ENCODE assay signal across 10 cellular contexts in genomic region chr17:48577330-48577945, GRCh38. TPM values are rescaled to one million over a fixed set of nuclear protein-coding genes. Genes with fewer than 3 reads are reported as not detected.
A peak's percentile ranks its signal among the peaks of the same experiment; 100 is the strongest.
DNase-seq lines count a peak whose midpoint lies in the region; ATAC-seq and TF ChIP-seq lines count a peak whose summit lies in the region.
"Had no signal": no experiment of that assay in that cellular context is flagged by ENCODE, and none has a peak within 500 bp of the region (broad histone marks: within the 10 kb centered on the region; RNA-seq: fewer than 3 reads in every experiment).

No MANE protein-coding gene starts in this region.

- H3K4me1 ChIP-seq in iPS-15b (ENCODE audit: control insufficient read depth, insufficient read depth, low read length) (no peaks in the 10 kb centered on the region), thoracic aorta (ENCODE audit: control insufficient read depth in 1 of 2, low read depth in 2 of 2) (peaks cover 21 to 57% of the 10 kb centered on the region in 2 donors)

- peak; percentile 21 for ATAC-seq in activated CD8-positive, alpha-beta memory T cell treated with anti-CD3 and anti-CD28 coated beads, Interleukin-2, amount 10 ng/mL, durations not matched to agents 7 days and 5 days
- ATAC-seq in thoracic aorta (ENCODE audit: insufficient number of reproducible peaks, low FRiP score, low read depth) (peak; percentile 21), SK-N-SH treated with all-trans-retinoic acid at 6 μM for 48 hours (no peak)

- DNase-seq in activated CD8-positive, alpha-beta memory T cell treated with anti-CD3 and anti-CD28 coated beads, Interleukin-2, amount 10 ng/mL, durations not matched to agents 7 days and 5 days = peak; percentile 49
- no peak for DNase-seq in activated CD8-positive, alpha-beta memory T cell treated with anti-CD3 and anti-CD28 coated beads, Interleukin-2, amount 50 U/mL, for 4 hours
- DNase-seq in WERI-Rb-1 (no peak), thoracic aorta (ENCODE audit: low spot score) (no peak), amniotic stem cell (lab: John Stamatoyannopoulos, UW) (no peak)
- DNase-seq in activated effector memory CD4-positive, alpha-beta T cell treated with Interleukin-2 at 50 U/mL for 16 hours = no peak

- no peak overlapping the region for H3K9ac ChIP-seq in iPS-15b (ENCODE audit: low read depth, low read length)
- H3K9ac ChIP-seq: BLaER1 treated with 17β-estradiol and CSF1 and Interleukin-3, amounts not matched to agents 10 nM and 100 nM had no signal

- H3K27ac ChIP-seq in WERI-Rb-1 = no peak overlapping the region
- H3K27ac ChIP-seq in thoracic aorta = peak overlapping the region; percentile 89 to 97
- H3K27ac ChIP-seq: BLaER1 treated with 17β-estradiol and CSF1 and Interleukin-3, amounts not matched to agents 10 nM and 100 nM had no signal

- CTCF ChIA-PET in activated CD8-positive, alpha-beta memory T cell treated with anti-CD3 and anti-CD28 coated beads, Interleukin-2, amount 10 ng/mL, durations not matched to agents 7 days and 5 days (lab: Charles Lee) = interaction anchor here (0.9 kb wide), 1 partner anchor 226 kb away, joined by 3 read pairs; no protein-coding TSS in a partner anchor

- H3K27me3 ChIP-seq in WERI-Rb-1 (ENCODE audit: insufficient read depth, low read depth, severe bottlenecking) (peaks cover 93% of the 10 kb centered on the region), iPS-15b (ENCODE audit: control insufficient read depth, insufficient read depth, low read length) (peaks cover 96% of the 10 kb centered on the region), thoracic aorta (replicated peaks; ENCODE audit: insufficient read depth) (no peaks in the 10 kb centered on the region)

- TF ChIP-seq CTCF in WERI-Rb-1 (IDR thresholded peaks at IDR 0.05; ENCODE audit: low read depth, low read length) = no peak
- no peak for TF ChIP-seq CTCF in thoracic aorta (IDR thresholded peaks at IDR 0.05)

- peak overlapping the region; percentile 93 for H3K4me3 Mint-ChIP-seq in activated CD8-positive, alpha-beta memory T cell treated with anti-CD3 and anti-CD28 coated beads, Interleukin-2, amount 10 ng/mL, durations not matched to agents 7 days and 5 days

- H3K4me3 ChIP-seq in WERI-Rb-1 (ENCODE audit: low read depth, low read length) (peak overlapping the region; percentile 8), iPS-15b (ENCODE audit: low read depth, low read length) (peak overlapping the region; percentile 23), thoracic aorta (peak overlapping the region; percentile 72)
- H3K4me3 ChIP-seq: BLaER1 treated with 17β-estradiol and CSF1 and Interleukin-3, amounts not matched to agents 10 nM and 100 nM had no signal

- peaks cover 44% of the 10 kb centered on the region for H3K4me1 Mint-ChIP-seq in activated CD8-positive, alpha-beta memory T cell treated with anti-CD3 and anti-CD28 coated beads, Interleukin-2, amount 10 ng/mL, durations not matched to agents 7 days and 5 days

- H3K9me3 ChIP-seq in WERI-Rb-1 (ENCODE audit: severe bottlenecking) = peaks cover 14% of the 10 kb centered on the region
- no peaks in the 10 kb centered on the region for H3K9me3 ChIP-seq in iPS-15b (ENCODE audit: control insufficient read depth, insufficient read depth, low read length)
- no peaks in the 10 kb centered on the region for H3K9me3 ChIP-seq in thoracic aorta

- H3K36me3 Mint-ChIP-seq in activated CD8-positive, alpha-beta memory T cell treated with anti-CD3 and anti-CD28 coated beads, Interleukin-2, amount 10 ng/mL, durations not matched to agents 7 days and 5 days = peaks cover 9% of the 10 kb centered on the region

- no peaks in the 10 kb centered on the region for H3K9me3 Mint-ChIP-seq in activated CD8-positive, alpha-beta memory T cell treated with anti-CD3 and anti-CD28 coated beads, Interleukin-2, amount 10 ng/mL, durations not matched to agents 7 days and 5 days (ENCODE audit: low read depth)

- H3K27me3 Mint-ChIP-seq in activated CD8-positive, alpha-beta memory T cell treated with anti-CD3 and anti-CD28 coated beads, Interleukin-2, amount 10 ng/mL, durations not matched to agents 7 days and 5 days = peaks cover 32% of the 10 kb centered on the region

- peak overlapping the region; percentile 75 for H3K27ac Mint-ChIP-seq in activated CD8-positive, alpha-beta memory T cell treated with anti-CD3 and anti-CD28 coated beads, Interleukin-2, amount 10 ng/mL, durations not matched to agents 7 days and 5 days

- no peaks in the 10 kb centered on the region for H3K36me3 ChIP-seq in WERI-Rb-1
- no peaks in the 10 kb centered on the region for H3K36me3 ChIP-seq in iPS-15b (ENCODE audit: control insufficient read depth, insufficient read depth, low read length)
- H3K36me3 ChIP-seq in thoracic aorta = no peaks in the 10 kb centered on the region
- H3K36me3 ChIP-seq: BLaER1 treated with 17β-estradiol and CSF1 and Interleukin-3, amounts not matched to agents 10 nM and 100 nM had no signal

TF ChIP-seq in SK-N-SH treated with all-trans-retinoic acid at 6 μM for 48 hours, 23 proteins besides CTCF, POLR2A, EP300 and RAD21 (continues in another document):
- no peak for TF ChIP-seq TOX (CRISPR knock-in tag; IDR thresholded peaks at IDR 0.05; ENCODE audit: borderline replicate concordance)
- TF ChIP-seq PPARA (CRISPR knock-in tag; IDR thresholded peaks at IDR 0.05; ENCODE audit: borderline replicate concordance) = no peak
- TF ChIP-seq OSR1 (CRISPR knock-in tag; IDR thresholded peaks at IDR 0.05) = no peak
- TF ChIP-seq CSDC2 (CRISPR knock-in tag; IDR thresholded peaks at IDR 0.05) = no peak
- TF ChIP-seq ZFP30 (CRISPR knock-in tag; IDR thresholded peaks at IDR 0.05) = no peak
- TF ChIP-seq ISL1 (CRISPR knock-in tag; IDR thresholded peaks at IDR 0.05) = no peak
- no peak for TF ChIP-seq ZFP3 (CRISPR knock-in tag; IDR thresholded peaks at IDR 0.05)
- TF ChIP-seq ZC3H10 (CRISPR knock-in tag; IDR thresholded peaks at IDR 0.05) = no peak
- no peak for TF ChIP-seq TSHZ2 (CRISPR knock-in tag; IDR thresholded peaks at IDR 0.05)
- TF ChIP-seq GLIS3 (CRISPR knock-in tag; IDR thresholded peaks at IDR 0.05) = no peak
- TF ChIP-seq ESRRG (CRISPR knock-in tag; IDR thresholded peaks at IDR 0.05) = no peak
- no peak for TF ChIP-seq CREB5 (CRISPR knock-in tag; IDR thresholded peaks at IDR 0.05; ENCODE audit: low read depth)

RNA-seq across cellular contexts. Expression of gene HOXB4, which starts 0.7 kb away (rescaled TPM):
- total RNA-seq in activated CD8-positive, alpha-beta memory T cell treated with anti-CD3 and anti-CD28 coated beads, Interleukin-2, amount 10 ng/mL, durations not matched to agents 7 days and 5 days = 1 to 10 TPM; 7.8 TPM
- 10 to 100 TPM in 1 of 2 donors, 1 to 10 TPM in 1; 6.2 to 11.5 TPM for total RNA-seq in thoracic aorta

RNA-seq across cellular contexts. Expression of gene HOXB3, which starts 12.6 kb away (rescaled TPM):
- 10 to 100 TPM; 11.9 to 12.9 TPM for total RNA-seq in activated CD8-positive, alpha-beta memory T cell treated with anti-CD3 and anti-CD28 coated beads, Interleukin-2, amount 10 ng/mL, durations not matched to agents 7 days and 5 days
- total RNA-seq in thoracic aorta = 10 to 100 TPM; 26.8 to 33.3 TPM

RNA-seq across cellular contexts. Expression of gene HOXB5, which starts 16.1 kb away (rescaled TPM):
- total RNA-seq in activated CD8-positive, alpha-beta memory T cell treated with anti-CD3 and anti-CD28 coated beads, Interleukin-2, amount 10 ng/mL, durations not matched to agents 7 days and 5 days = under 1 TPM in 1 of 2 experiments, not detected in 1; 0.16 TPM
- total RNA-seq in thoracic aorta = 1 to 10 TPM in 1 of 2 donors, under 1 TPM in 1; 0.56 to 3.8 TPM

RNA-seq across cellular contexts. Expression of gene HOXB6, which starts 27.3 kb away (rescaled TPM):
- 1 to 10 TPM in 1 of 2 experiments, under 1 TPM in 1; 0.58 to 1.1 TPM for total RNA-seq in activated CD8-positive, alpha-beta memory T cell treated with anti-CD3 and anti-CD28 coated beads, Interleukin-2, amount 10 ng/mL, durations not matched to agents 7 days and 5 days
- 1 to 10 TPM; 4.2 to 9.9 TPM for total RNA-seq in thoracic aorta
- total RNA-seq: T-helper 2 cell treated with Interferon-gamma antibody and Interleukin-4, amounts not matched to agents 100 ng/mL and 5 ng/mL, for 36 hours had no signal

RNA-seq across cellular contexts. Expression of gene HOXB2, which starts 32.5 kb away (rescaled TPM):
- 10 to 100 TPM; 17.2 to 17.5 TPM for total RNA-seq in activated CD8-positive, alpha-beta memory T cell treated with anti-CD3 and anti-CD28 coated beads, Interleukin-2, amount 10 ng/mL, durations not matched to agents 7 days and 5 days
- 10 to 100 TPM; 53.3 to 73.0 TPM for total RNA-seq in thoracic aorta

Comparison
In these comparisons a context has a peak if more than half of its experiments do, and no peak if none do; other contexts are left out.
1. H3K4me3 ChIP-seq: peak in every context shown above with its lines; median percentile 72 in thoracic aorta; 23 in iPS-15b; 8 in WERI-Rb-1.